ENCODE assay signal across 22 cellular contexts in genomic region chr17:71349908-71350600, GRCh38.
A peak's percentile ranks its signal among the peaks of the same experiment; 100 is the strongest.
DNase-seq lines count a peak whose midpoint lies in the region; TF ChIP-seq lines count a peak whose summit lies in the region.
"Had no signal": no experiment of that assay in that cellular context is flagged by ENCODE, and none has a peak within 500 bp of the region (broad histone marks: within the 10 kb centered on the region; RNA-seq: fewer than 3 reads in every experiment).

No MANE protein-coding gene starts in this region.

- TF ChIP-seq CTCF in brain microvascular endothelial cell (IDR thresholded peaks at IDR 0.05; ENCODE audit: low read depth, low read length, missing control alignments) (no peak), fibroblast of pulmonary artery (IDR thresholded peaks at IDR 0.05; ENCODE audit: low read length, missing control alignments) (no peak), hepatocyte (IDR thresholded peaks at IDR 0.05; ENCODE audit: poor library complexity) (no peak)

- H2AFZ ChIP-seq in ACC112 (ENCODE audit: low read length, unreplicated experiment), result no peak overlapping the region
- no peak overlapping the region for H2AFZ ChIP-seq in hepatocyte

- H3K36me3 ChIP-seq in ACC112 (ENCODE audit: insufficient read depth, low read length), result no peaks in the 10 kb centered on the region
- H3K36me3 ChIP-seq in brain microvascular endothelial cell (replicated peaks), result no peaks in the 10 kb centered on the region
- no peaks in the 10 kb centered on the region for H3K36me3 ChIP-seq in hepatocyte (replicated peaks; ENCODE audit: insufficient read depth, low read depth)
- H3K36me3 ChIP-seq: BLaER1 had no signal

- H3K4me3 ChIP-seq in ACC112 (ENCODE audit: low read depth, low read length) (no peak overlapping the region), brain microvascular endothelial cell (ENCODE audit: low read depth, low read length) (no peak overlapping the region), fibroblast of pulmonary artery (replicated peaks; ENCODE audit: low read depth, low read length) (no peak overlapping the region), hepatocyte (no peak overlapping the region)
- H3K4me3 ChIP-seq: BLaER1 had no signal

- in situ Hi-C loops in brain microvascular endothelial cell (cut with HindIII; ENCODE audit: low pct_ligation_motif_present, low sequenced_read_pairs), result no loop called here

- DNase-seq in H4 (ENCODE audit: low spot score) (peak; percentile 45), brain microvascular endothelial cell (peak; percentile 6), fibroblast of pulmonary artery (ENCODE audit: low read depth) (peak; percentile 55), activated T-cell treated with anti-CD3 and anti-CD28 coated beads for 4 hours (no peak), NCI-H2107 treated with DMSO at 0.1 percent for 48 hours (lab: John Stamatoyannopoulos, UW; ENCODE audit: unreplicated experiment) (no peak), hepatocyte (ENCODE audit: low spot score) (no peak), Ammon's horn (ENCODE audit: low spot score) (no peak)
- DNase-seq: ACHN; CD8-positive, alpha-beta T cell; DMS79 treated with DMSO at 0.1 percent for 48 hours; GDM1; GOT3; HFFc6; NCI-H1105 treated with DMSO at 0.1 percent for 48 hours; NCI-H187; NCI-H446 treated with DMSO at 0.1 percent for 48 hours; NCI-H748 treated with DMSO at 0.1 percent for 48 hours; OCI-M1; RPMI8226; SIG-M5 had no signal

- no peaks in the 10 kb centered on the region for H3K9me2 ChIP-seq in hepatocyte (replicated peaks; ENCODE audit: insufficient read depth)

- H3K79me2 ChIP-seq in ACC112 (ENCODE audit: control insufficient read depth, insufficient read depth, low read length, unreplicated experiment) (no peaks in the 10 kb centered on the region), hepatocyte (no peaks in the 10 kb centered on the region)

- H3K27ac ChIP-seq in ACC112 (ENCODE audit: low read depth, low read length), result peak overlapping the region; percentile 21
- H3K27ac ChIP-seq in brain microvascular endothelial cell, result no peak overlapping the region
- no peak overlapping the region for H3K27ac ChIP-seq in hepatocyte
- H3K27ac ChIP-seq: BLaER1 had no signal

- H3K27me3 ChIP-seq in ACC112 (ENCODE audit: insufficient read depth, low read length) (no peaks in the 10 kb centered on the region), brain microvascular endothelial cell (replicated peaks) (no peaks in the 10 kb centered on the region), hepatocyte (no peaks in the 10 kb centered on the region)
- H3K27me3 ChIP-seq: BLaER1 had no signal

- no peaks in the 10 kb centered on the region for H4K20me1 ChIP-seq in hepatocyte (ENCODE audit: insufficient read depth, poor library complexity, severe bottlenecking)
- H4K20me1 ChIP-seq: BLaER1 had no signal

- no peaks in the 10 kb centered on the region for H3K9me3 ChIP-seq in hepatocyte (ENCODE audit: low read depth)
- H3K9me3 ChIP-seq: BLaER1 had no signal

- H3K4me1 ChIP-seq in ACC112 (ENCODE audit: control insufficient read depth, insufficient read depth, low read length, unreplicated experiment), result peaks cover 11% of the 10 kb centered on the region
- no peaks in the 10 kb centered on the region for H3K4me1 ChIP-seq in hepatocyte (ENCODE audit: insufficient read depth)
- H3K4me1 ChIP-seq: BLaER1 had no signal

- H3K4me2 ChIP-seq in hepatocyte, result no peak overlapping the region
- H3K4me2 ChIP-seq: BLaER1 had no signal

- 94% methylated on average over 6 of the region's 6 CpGs for WGBS in hepatocyte (ENCODE audit: low lambda C conversion rate, missing lambda C conversion rate)

Comparison
In these comparisons a context has a peak if more than half of its experiments do, and no peak if none do; other contexts are left out.
1. DNase-seq: peak in H4 (single experiment), brain microvascular endothelial cell (single experiment) and fibroblast of pulmonary artery (single experiment); none in activated T-cell treated with anti-CD3 and anti-CD28 coated beads for 4 hours (single experiment), NCI-H2107 treated with DMSO at 0.1 percent for 48 hours (single experiment), hepatocyte (single experiment) and Ammon's horn (single experiment).